In the genomic region with DNA sequence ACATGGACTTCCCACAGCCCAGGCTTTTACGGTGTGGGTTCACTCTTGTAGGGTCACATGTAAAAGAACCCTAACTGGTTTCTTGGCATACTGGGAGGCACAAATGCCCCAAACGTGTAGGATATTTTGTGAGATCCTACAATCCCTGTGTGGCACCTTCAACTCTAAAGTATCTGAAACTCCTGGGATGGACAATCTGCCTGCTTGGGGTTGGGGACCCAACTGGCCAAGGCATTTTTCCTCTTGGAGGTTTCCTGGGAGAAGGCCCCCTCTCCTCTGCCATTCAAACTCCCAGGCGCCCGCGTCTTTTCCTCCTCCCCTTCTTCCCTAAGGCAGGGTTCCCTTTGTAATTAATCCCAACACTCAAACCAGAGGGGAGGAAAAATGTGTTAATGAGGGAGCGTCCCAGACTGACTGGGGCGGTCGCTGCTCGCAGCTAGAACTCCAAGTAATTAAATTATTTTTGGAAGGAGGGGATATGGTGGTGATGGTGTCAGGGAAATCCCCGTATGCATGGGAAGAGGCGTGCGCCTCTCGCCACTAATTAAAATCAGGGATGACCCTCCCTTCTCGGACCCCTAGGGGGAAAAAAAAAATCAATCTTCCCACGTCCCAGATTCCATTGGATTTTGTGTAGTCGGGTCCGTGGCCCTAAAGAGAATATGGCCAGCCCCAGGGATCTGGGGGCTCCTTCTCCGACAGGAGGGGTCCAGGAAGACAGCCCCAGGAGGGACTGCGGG, we compare ENCODE assay signal across 1 cellular context.
TF ChIP-seq lines count a peak whose summit lies in the region.

No MANE protein-coding gene starts in this region.

TF ChIP-seq in GM23338, 12 proteins besides CTCF, POLR2A, EP300 and RAD21 (continued from another document):
- TF ChIP-seq ZNF462 (CRISPR knock-in tag; IDR thresholded peaks at IDR 0.05): no peak
- no peak for TF ChIP-seq CREB1 (CRISPR knock-in tag; IDR thresholded peaks at IDR 0.05; ENCODE audit: low read depth)
- no peak for TF ChIP-seq JUNB (IDR thresholded peaks at IDR 0.05; ENCODE audit: unreplicated experiment)
- TF ChIP-seq POLR2AphosphoS5 (IDR thresholded peaks at IDR 0.05; ENCODE audit: low read depth): no peak; the same call in 1 of the 2 replicates
- no peak for TF ChIP-seq EZH2 (IDR thresholded peaks at IDR 0.05; ENCODE audit: low read depth, unreplicated experiment)
- no peak for TF ChIP-seq REST (IDR thresholded peaks at IDR 0.05; ENCODE audit: unreplicated experiment)
- no peak for TF ChIP-seq ZNF331 (CRISPR knock-in tag; IDR thresholded peaks at IDR 0.05; ENCODE audit: low read depth)
